13 cellular contexts compared by ENCODE assay signal in genomic region chr13:76440568-76440967, GRCh38.
A peak's percentile ranks its signal among the peaks of the same experiment; 100 is the strongest.
DNase-seq lines count a peak whose midpoint lies in the region; ATAC-seq and TF ChIP-seq lines count a peak whose summit lies in the region.
"Had no signal": no experiment of that assay in that cellular context is flagged by ENCODE, and none has a peak within 500 bp of the region (broad histone marks: within the 10 kb centered on the region; RNA-seq: fewer than 3 reads in every experiment).

No MANE protein-coding gene starts in this region.

- no peaks in the 10 kb centered on the region for H3K36me3 ChIP-seq in testis (ENCODE audit: low read depth, missing control alignments)
- H3K36me3 ChIP-seq: BLaER1 treated with 17β-estradiol and CSF1 and Interleukin-3, amounts not matched to agents 10 nM and 100 nM had no signal

- DNase-seq in GM13976 (ENCODE audit: low spot score) = peak; percentile 56
- DNase-seq in SIG-M5 (lab: John Stamatoyannopoulos, UW) = peak; percentile 46
- DNase-seq in activated naive CD4-positive, alpha-beta T cell treated with anti-CD3 and anti-CD28 coated beads for 36 hours = no peak
- DNase-seq in AG08396 (ENCODE audit: low spot score) = no peak
- no peak for DNase-seq in cerebellar nuclear complex (lab: John Stamatoyannopoulos, UW)
- DNase-seq in testis = no peak
- DNase-seq: activated naive CD4-positive, alpha-beta T cell treated with Interleukin-2 at 50 U/mL for 16 hours; kidney; NCI-H2171; T-helper 9 cell had no signal

- TF ChIP-seq CTCF in GM13976 (IDR thresholded peaks at IDR 0.05; ENCODE audit: borderline replicate concordance, control extremely low read depth, extremely low read depth, insufficient read depth, missing control alignments) (no peak), testis (IDR thresholded peaks at IDR 0.05) (no peak)

- no peak overlapping the region for H3K4me3 Mint-ChIP-seq in activated naive CD4-positive, alpha-beta T cell treated with anti-CD3 and anti-CD28 coated beads for 36 hours

- H3K27me3 Mint-ChIP-seq in activated naive CD4-positive, alpha-beta T cell treated with anti-CD3 and anti-CD28 coated beads for 36 hours (ENCODE audit: low read depth) = peaks cover 10% of the 10 kb centered on the region

- WGBS in testis, 2 donors = 85 to 90% methylated on average over 3 of the region's 3 CpGs

- H3K4me1 Mint-ChIP-seq in activated naive CD4-positive, alpha-beta T cell treated with anti-CD3 and anti-CD28 coated beads for 36 hours (ENCODE audit: low read depth) = no peaks in the 10 kb centered on the region

- H3K27ac ChIP-seq in testis = no peak overlapping the region
- H3K27ac ChIP-seq: BLaER1 treated with 17β-estradiol and CSF1 and Interleukin-3, amounts not matched to agents 10 nM and 100 nM had no signal

- ATAC-seq in GM21390 (IDR thresholded peaks at IDR 0.05; ENCODE audit: unreplicated experiment) = peak; percentile 94
- ATAC-seq in HG03159 (IDR thresholded peaks at IDR 0.05; ENCODE audit: unreplicated experiment) = peak; percentile 99

- H3K27me3 ChIP-seq in testis = no peaks in the 10 kb centered on the region
- H3K27me3 ChIP-seq: BLaER1 treated with 17β-estradiol and CSF1 and Interleukin-3, amounts not matched to agents 10 nM and 100 nM had no signal

- H3K27ac Mint-ChIP-seq in activated naive CD4-positive, alpha-beta T cell treated with anti-CD3 and anti-CD28 coated beads for 36 hours = no peak overlapping the region

- no peak for TF ChIP-seq POLR2A in testis (IDR thresholded peaks at IDR 0.05)

- H3K4me3 ChIP-seq in testis = no peak overlapping the region
- H3K4me3 ChIP-seq: BLaER1 treated with 17β-estradiol and CSF1 and Interleukin-3, amounts not matched to agents 10 nM and 100 nM had no signal

- in situ Hi-C loops in GM13976 (cut with MboI; ENCODE audit: low sequenced_read_pairs, unreplicated experiment) = no loop called here

- H3K9me3 ChIP-seq in testis = no peaks in the 10 kb centered on the region

- no peaks in the 10 kb centered on the region for H3K4me1 ChIP-seq in testis

- no peaks in the 10 kb centered on the region for H3K9me3 Mint-ChIP-seq in activated naive CD4-positive, alpha-beta T cell treated with anti-CD3 and anti-CD28 coated beads for 36 hours

- intact Hi-C loops in activated naive CD4-positive, alpha-beta T cell treated with anti-CD3 and anti-CD28 coated beads for 36 hours (cut with micrococcal nuclease) = no loop called here
- intact Hi-C loops in testis (cut with DNase I; ENCODE audit: low total_unique reads) = no loop called here

- CTCF ChIA-PET in activated naive CD4-positive, alpha-beta T cell treated with anti-CD3 and anti-CD28 coated beads for 36 hours (lab: Charles Lee) = no interaction called here

- H3K36me3 Mint-ChIP-seq in activated naive CD4-positive, alpha-beta T cell treated with anti-CD3 and anti-CD28 coated beads for 36 hours (ENCODE audit: low read depth) = no peaks in the 10 kb centered on the region

Comparison
In these comparisons a context has a peak if more than half of its experiments do, and no peak if none do; other contexts are left out.
1. DNase-seq: peak in GM13976 (single experiment) and SIG-M5 (single experiment); none in activated naive CD4-positive, alpha-beta T cell treated with anti-CD3 and anti-CD28 coated beads for 36 hours (single experiment), AG08396 (single experiment), cerebellar nuclear complex (0 of 2) and testis (single experiment).